9 cellular contexts compared by ENCODE assay signal in the genomic region with DNA sequence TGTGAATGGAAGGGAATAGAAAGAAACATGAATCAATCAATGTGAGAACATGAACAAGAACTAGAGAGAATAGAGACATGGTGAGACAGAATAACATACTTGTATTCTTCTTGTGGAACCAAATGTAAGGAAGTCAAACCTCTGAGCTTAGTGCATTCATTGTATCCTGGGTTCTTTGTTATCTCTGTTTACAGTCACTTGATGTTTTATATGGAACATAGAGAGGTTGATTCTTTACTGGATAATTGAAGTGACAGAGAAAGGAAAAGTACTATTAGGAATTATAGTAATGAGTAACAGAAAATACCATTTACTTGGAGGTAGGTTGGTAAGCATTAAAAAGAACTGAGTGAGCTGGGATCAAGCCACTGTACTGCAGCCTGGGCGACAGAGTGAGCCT. TPM values are rescaled to one million over a fixed set of nuclear protein-coding genes. Genes with fewer than 3 reads are reported as not detected.
A peak's percentile ranks its signal among the peaks of the same experiment; 100 is the strongest.
DNase-seq lines count a peak whose midpoint lies in the region; ATAC-seq and TF ChIP-seq lines count a peak whose summit lies in the region.
"Had no signal": no experiment of that assay in that cellular context is flagged by ENCODE, and none has a peak within 500 bp of the region (broad histone marks: within the 10 kb centered on the region; RNA-seq: fewer than 3 reads in every experiment).

No MANE protein-coding gene starts in this region.

- H3K9me3 Mint-ChIP-seq in glutamatergic neuron (ENCODE audit: unreplicated experiment), result peaks cover 2% of the 10 kb centered on the region

- no peak for TF ChIP-seq CTCF in 22Rv1 (IDR thresholded peaks at IDR 0.05)
- TF ChIP-seq CTCF in glutamatergic neuron (IDR thresholded peaks at IDR 0.05; ENCODE audit: partially characterized antibody, unreplicated experiment), result no peak

- peaks cover 7% of the 10 kb centered on the region for H3K4me1 Mint-ChIP-seq in glutamatergic neuron (ENCODE audit: low read depth, unreplicated experiment)

- peak overlapping the region; percentile 98 for H3K27ac ChIP-seq in 22Rv1

- H3K27ac Mint-ChIP-seq in glutamatergic neuron (ENCODE audit: unreplicated experiment), result no peak overlapping the region
- H3K27ac Mint-ChIP-seq: endodermal cell had no signal

- H3K4me3 Mint-ChIP-seq in glutamatergic neuron (ENCODE audit: unreplicated experiment), result peak overlapping the region; percentile 64
- H3K4me3 Mint-ChIP-seq: endodermal cell had no signal

- peaks cover 4% of the 10 kb centered on the region for H3K27me3 Mint-ChIP-seq in glutamatergic neuron (ENCODE audit: unreplicated experiment)

- no peak for ATAC-seq in GM21528 (IDR thresholded peaks at IDR 0.05; ENCODE audit: low FRiP score, unreplicated experiment)

- no peaks in the 10 kb centered on the region for H3K36me3 Mint-ChIP-seq in glutamatergic neuron (ENCODE audit: unreplicated experiment)

- DNase-seq in DMS53 (lab: John Stamatoyannopoulos, UW) (peak; percentile 55), OCI-M1 (lab: John Stamatoyannopoulos, UW) (peak; percentile 66), glutamatergic neuron (no peak), iPS-NIHi11 (ENCODE audit: low spot score) (no peak)
- DNase-seq in stimulated activated CD4-positive, alpha-beta T cell treated with anti-CD3 and anti-CD28 coated beads, Interleukin-12 subunit alpha, Interleukin-12 subunit beta, amount 100 ng/mL, for 4 hours, result no peak
- no peak for DNase-seq in stimulated activated CD4-positive, alpha-beta T cell treated with anti-CD3 and anti-CD28 coated beads, Interleukin-4, amount 100 ng/mL, for 24 hours
- DNase-seq: endodermal cell had no signal

RNA-seq across cellular contexts. Expression of gene WNK1, which starts 2.5 kb away (rescaled TPM):
- total RNA-seq in glutamatergic neuron (ENCODE audit: unreplicated experiment), result 182 TPM

Comparison
In these comparisons a context has a peak if more than half of its experiments do, and no peak if none do; other contexts are left out.
1. DNase-seq: peak in DMS53 (single experiment) and OCI-M1 (single experiment); none in glutamatergic neuron (single experiment), stimulated activated CD4-positive, alpha-beta T cell treated with anti-CD3 and anti-CD28 coated beads, Interleukin-12 subunit alpha, Interleukin-12 subunit beta, amount 100 ng/mL, for 4 hours (single experiment), stimulated activated CD4-positive, alpha-beta T cell treated with anti-CD3 and anti-CD28 coated beads, Interleukin-4, amount 100 ng/mL, for 24 hours (single experiment) and iPS-NIHi11 (single experiment).